ENCODE assay signal across 23 cellular contexts in the genomic region with DNA sequence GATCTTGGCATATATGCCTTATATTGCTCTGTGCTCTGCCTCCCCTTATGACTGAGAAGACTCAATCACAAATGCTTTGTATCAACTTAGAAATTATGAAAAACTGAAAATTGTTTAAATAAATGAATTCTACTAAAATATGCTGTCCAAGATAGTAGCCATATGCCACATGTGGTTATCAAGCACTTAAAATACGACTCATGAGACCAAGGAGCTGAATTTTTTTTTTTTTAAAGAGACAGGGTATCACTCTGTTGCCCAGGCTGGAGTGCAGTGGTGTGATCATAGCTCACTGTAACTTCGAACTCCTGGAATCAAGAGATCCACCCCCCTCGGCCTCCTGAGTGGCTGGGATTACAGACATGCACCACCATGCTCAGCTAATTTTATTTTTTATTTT.
A peak's percentile ranks its signal among the peaks of the same experiment; 100 is the strongest.
DNase-seq lines count a peak whose midpoint lies in the region; ATAC-seq and TF ChIP-seq lines count a peak whose summit lies in the region.
"Had no signal": no experiment of that assay in that cellular context is flagged by ENCODE, and none has a peak within 500 bp of the region (broad histone marks: within the 10 kb centered on the region; RNA-seq: fewer than 3 reads in every experiment).

No MANE protein-coding gene starts in this region.

- no peaks in the 10 kb centered on the region for H3K27me3 ChIP-seq in left ventricle myocardium inferior (ENCODE audit: low read depth)
- no peaks in the 10 kb centered on the region for H3K27me3 ChIP-seq in heart left ventricle
- H3K27me3 ChIP-seq in SU-DHL-6 (ENCODE audit: low read length): no peaks in the 10 kb centered on the region
- H3K27me3 ChIP-seq in WERI-Rb-1 (ENCODE audit: insufficient read depth, low read depth, severe bottlenecking): no peaks in the 10 kb centered on the region
- no peaks in the 10 kb centered on the region for H3K27me3 ChIP-seq in aorta (ENCODE audit: control insufficient read depth in 1 of 2, insufficient read depth in 2 of 2, low read length in 1 of 2)
- H3K27me3 ChIP-seq: BE2C; BLaER1 treated with 17β-estradiol and CSF1 and Interleukin-3, amounts not matched to agents 10 nM and 100 nM had no signal

- H3K36me3 Mint-ChIP-seq in activated T-helper 17 cell treated with anti-CD3 and anti-CD28 coated beads, Interleukin-2, amount 50 U/mL, for 72 hours (ENCODE audit: low read depth): peaks cover 84% of the 10 kb centered on the region

- no peak overlapping the region for H3K27ac Mint-ChIP-seq in activated T-helper 17 cell treated with anti-CD3 and anti-CD28 coated beads, Interleukin-2, amount 50 U/mL, for 72 hours
- H3K27ac Mint-ChIP-seq: CD14-positive monocyte; CD4-positive, alpha-beta T cell had no signal

- H3K27me3 Mint-ChIP-seq in activated T-helper 17 cell treated with anti-CD3 and anti-CD28 coated beads, Interleukin-2, amount 50 U/mL, for 72 hours: no peaks in the 10 kb centered on the region
- H3K27me3 Mint-ChIP-seq: CD4-positive, alpha-beta T cell; CD8-positive, alpha-beta memory T cell had no signal

- H3K4me1 ChIP-seq in left ventricle myocardium inferior (peaks cover 78% of the 10 kb centered on the region), heart left ventricle (peaks cover 0 to 59% (median 27%) of the 10 kb centered on the region in 12 donors), aorta (ENCODE audit: control insufficient read depth in 1 of 2, insufficient read depth in 2 of 2, low read length in 2 of 2) (no peaks in the 10 kb centered on the region)
- H3K4me1 ChIP-seq: BE2C had no signal

- intact Hi-C loops in left ventricle myocardium inferior (cut with micrococcal nuclease): no loop called here
- intact Hi-C loops in heart left ventricle (cut with DNase I): no loop called here
- intact Hi-C loops in aorta (cut with DNase I): no loop called here

- H3K36me3 ChIP-seq in left ventricle myocardium inferior (no peaks in the 10 kb centered on the region), heart left ventricle (no peaks in the 10 kb centered on the region), SU-DHL-6 (ENCODE audit: low read length) (peaks cover 68% of the 10 kb centered on the region), WERI-Rb-1 (no peaks in the 10 kb centered on the region), aorta (ENCODE audit: control insufficient read depth in 1 of 2, insufficient read depth in 2 of 2, low read length in 1 of 2) (no peaks in the 10 kb centered on the region)
- H3K36me3 ChIP-seq: BE2C had no signal

- H3K79me2 ChIP-seq in SU-DHL-6 (ENCODE audit: insufficient read depth, low read length): peaks cover 97% of the 10 kb centered on the region

- no peak overlapping the region for H3K9ac ChIP-seq in SU-DHL-6 (ENCODE audit: low read length)
- H3K9ac ChIP-seq: BLaER1 treated with 17β-estradiol and CSF1 and Interleukin-3, amounts not matched to agents 10 nM and 100 nM; GM23248 had no signal

- H3K4me3 ChIP-seq in left ventricle myocardium inferior (no peak overlapping the region), heart left ventricle (no peak overlapping the region), SU-DHL-6 (ENCODE audit: insufficient read depth, low read length, poor library complexity, severe bottlenecking) (no peak overlapping the region), WERI-Rb-1 (ENCODE audit: low read depth, low read length) (no peak overlapping the region), aorta (ENCODE audit: low read length in 2 of 2) (no peak overlapping the region)
- H3K4me3 ChIP-seq: A549; BLaER1 treated with 17β-estradiol and CSF1 and Interleukin-3, amounts not matched to agents 10 nM and 100 nM; GM23248 had no signal

- H3K4me2 ChIP-seq in SU-DHL-6 (ENCODE audit: low read depth, low read length, poor library complexity, severe bottlenecking): no peak overlapping the region
- H3K4me2 ChIP-seq: A549; BLaER1 treated with 17β-estradiol and CSF1 and Interleukin-3, amounts not matched to agents 10 nM and 100 nM had no signal

- peaks cover 33% of the 10 kb centered on the region for H3F3A ChIP-seq in SU-DHL-6 (ENCODE audit: insufficient read depth)

- DNase-seq in left ventricle myocardium inferior (no peak), heart left ventricle (no peak), erythroblast (lab: John Stamatoyannopoulos, UW) (peak; percentile 11 to 36), WERI-Rb-1 (no peak), aorta (no peak)
- DNase-seq: 8988T; ACHN; AML-193; BE2C; CD4-positive, alpha-beta T cell; CD8-positive, alpha-beta memory T cell; DMS 273 treated with DMSO at 0.1 percent for 48 hours; DMS79; EL; GDM1; H7; HCEC 1CT had no signal

- no peak overlapping the region for H3K4me3 Mint-ChIP-seq in activated T-helper 17 cell treated with anti-CD3 and anti-CD28 coated beads, Interleukin-2, amount 50 U/mL, for 72 hours
- H3K4me3 Mint-ChIP-seq: CD14-positive monocyte; CD4-positive, alpha-beta T cell; CD8-positive, alpha-beta memory T cell had no signal

- 21 to 53% (median 43%) methylated on average over 3 of the region's 3 CpGs for WGBS in heart left ventricle, 4 donors
- 27 to 53% methylated on average over 3 of the region's 3 CpGs for WGBS in aorta, 2 donors

- no peak for TF ChIP-seq POLR2A in heart left ventricle (IDR thresholded peaks at IDR 0.05)
- TF ChIP-seq POLR2A in erythroblast (IDR thresholded peaks at IDR 0.05; ENCODE audit: low read length): no peak

- no peak overlapping the region for H2AFZ ChIP-seq in SU-DHL-6 (ENCODE audit: low read depth, low read length, severe bottlenecking)
- H2AFZ ChIP-seq: GM23248 had no signal

- H4K20me1 ChIP-seq in SU-DHL-6 (ENCODE audit: low read depth, low read length): no peaks in the 10 kb centered on the region

- H3K9me3 ChIP-seq in left ventricle myocardium inferior (replicated peaks): no peaks in the 10 kb centered on the region
- no peaks in the 10 kb centered on the region for H3K9me3 ChIP-seq in heart left ventricle
- H3K9me3 ChIP-seq in SU-DHL-6 (ENCODE audit: insufficient read depth, low read length): no peaks in the 10 kb centered on the region
- H3K9me3 ChIP-seq in WERI-Rb-1 (ENCODE audit: severe bottlenecking): no peaks in the 10 kb centered on the region
- no peaks in the 10 kb centered on the region for H3K9me3 ChIP-seq in aorta (ENCODE audit: control insufficient read depth, low read length)
- H3K9me3 ChIP-seq: A549, BE2C had no signal

- H3K27ac ChIP-seq in left ventricle myocardium inferior (replicated peaks) (peak overlapping the region; percentile 13), heart left ventricle (no peak overlapping the region), SU-DHL-6 (ENCODE audit: low read depth, low read length) (peak overlapping the region; percentile 24; the same call in 1 of the 2 replicates), WERI-Rb-1 (no peak overlapping the region), aorta (ENCODE audit: low read depth in 1 of 2, low read length in 2 of 2) (no peak overlapping the region)
- H3K27ac ChIP-seq: A549; BLaER1 treated with 17β-estradiol and CSF1 and Interleukin-3, amounts not matched to agents 10 nM and 100 nM; GM23248 had no signal

- TF ChIP-seq CTCF in left ventricle myocardium inferior (IDR thresholded peaks at IDR 0.05; ENCODE audit: borderline replicate concordance): no peak
- TF ChIP-seq CTCF in heart left ventricle (IDR thresholded peaks at IDR 0.05): no peak
- TF ChIP-seq CTCF in SU-DHL-6 (IDR thresholded peaks at IDR 0.05; ENCODE audit: insufficient read depth, low read length, poor library complexity, severe bottlenecking): no peak
- no peak for TF ChIP-seq CTCF in WERI-Rb-1 (IDR thresholded peaks at IDR 0.05; ENCODE audit: low read depth, low read length)

- no peaks in the 10 kb centered on the region for H3K9me2 ChIP-seq in SU-DHL-6 (replicated peaks; ENCODE audit: insufficient read depth, low read length)

- no peak for ATAC-seq in heart left ventricle
- no peak for ATAC-seq in activated T-helper 17 cell treated with anti-CD3 and anti-CD28 coated beads, Interleukin-2, amount 50 U/mL, for 72 hours (replicated peaks)
- no peak for ATAC-seq in aorta (ENCODE audit: low FRiP score)
- ATAC-seq: A549 had no signal

- H3K9me3 Mint-ChIP-seq in activated T-helper 17 cell treated with anti-CD3 and anti-CD28 coated beads, Interleukin-2, amount 50 U/mL, for 72 hours: no peaks in the 10 kb centered on the region
- H3K9me3 Mint-ChIP-seq: CD4-positive, alpha-beta T cell; CD8-positive, alpha-beta memory T cell had no signal

- peaks cover 26% of the 10 kb centered on the region for H3K4me1 Mint-ChIP-seq in activated T-helper 17 cell treated with anti-CD3 and anti-CD28 coated beads, Interleukin-2, amount 50 U/mL, for 72 hours

Comparison
In these comparisons a context has a peak if more than half of its experiments do, and no peak if none do; other contexts are left out.
1. H3K27ac ChIP-seq: peak in left ventricle myocardium inferior (single experiment) and SU-DHL-6 (single experiment); none in heart left ventricle (0 of 12), WERI-Rb-1 (single experiment) and aorta (0 of 2).
2. DNase-seq: peak in erythroblast (2 of 2); none in left ventricle myocardium inferior (single experiment), heart left ventricle (0 of 5), WERI-Rb-1 (single experiment) and aorta (0 of 2).